25 cellular contexts compared by ENCODE assay signal in the genomic region with DNA sequence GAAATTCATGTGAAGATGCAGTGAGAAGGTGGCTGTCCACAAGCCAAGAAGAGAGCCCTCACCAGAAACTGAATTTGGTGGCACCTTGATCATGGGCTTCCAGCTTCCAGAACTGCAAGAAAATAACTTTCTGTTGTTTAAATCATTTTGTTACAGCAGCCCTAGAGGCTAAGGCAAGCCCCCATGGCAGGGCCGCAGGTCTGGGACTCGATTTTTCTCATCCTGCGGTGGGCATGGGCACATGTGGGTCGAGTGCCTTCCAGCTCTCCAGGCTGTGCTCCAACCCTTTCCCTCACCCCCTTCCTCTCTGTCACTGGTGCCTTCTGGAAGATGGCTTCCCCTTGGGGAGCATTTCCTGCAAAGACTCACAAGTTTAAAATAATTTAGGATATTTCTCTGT.
"Had no signal": no experiment of that assay in that cellular context is flagged by ENCODE, and none has a peak within 500 bp of the region (broad histone marks: within the 10 kb centered on the region; RNA-seq: fewer than 3 reads in every experiment).

No MANE protein-coding gene starts in this region.

- H3K4me3 Mint-ChIP-seq: activated CD4-positive, alpha-beta memory T cell treated with anti-CD3 and anti-CD28 coated beads for 36 hours; activated naive CD4-positive, alpha-beta T cell treated with anti-CD3 and anti-CD28 coated beads, Interleukin-2, amount 50 U/mL, for 24 hours; activated T-cell treated with anti-CD3 and anti-CD28 coated beads, Interleukin-2, amount 50 U/mL, for 4 hours; activated T-helper 17 cell treated with anti-CD3 and anti-CD28 coated beads, Interleukin-2, amount 50 U/mL, for 72 hours; central memory CD8-positive, alpha-beta T cell; effector memory CD8-positive, alpha-beta T cell; naive thymus-derived CD4-positive, alpha-beta T cell; T-helper 1 cell treated with Interleukin-12 subunit alpha and Interleukin-12 subunit beta and Interleukin-4 antibody, amounts not matched to agents 30 μg/mL and 1 μg/mL, for 36 hours had no signal

- H2AFZ ChIP-seq: parathyroid adenoma had no signal

- ATAC-seq: activated T-cell treated with anti-CD3 and anti-CD28 coated beads, Interleukin-2, amount 50 U/mL, for 4 hours; activated T-helper 17 cell treated with anti-CD3 and anti-CD28 coated beads, Interleukin-2, amount 50 U/mL, for 72 hours; effector memory CD8-positive, alpha-beta T cell; gastroesophageal sphincter; left colon; naive thymus-derived CD4-positive, alpha-beta T cell; right cardiac atrium had no signal

- H3K36me3 ChIP-seq: gastroesophageal sphincter, suprapubic skin, tibial nerve had no signal

- H3K4me1 Mint-ChIP-seq: activated T-helper 17 cell treated with anti-CD3 and anti-CD28 coated beads, Interleukin-2, amount 50 U/mL, for 72 hours; central memory CD8-positive, alpha-beta T cell had no signal

- H3K27ac Mint-ChIP-seq: activated CD4-positive, alpha-beta memory T cell treated with anti-CD3 and anti-CD28 coated beads for 36 hours; activated naive CD4-positive, alpha-beta T cell treated with anti-CD3 and anti-CD28 coated beads, Interleukin-2, amount 50 U/mL, for 24 hours; activated T-helper 17 cell treated with anti-CD3 and anti-CD28 coated beads, Interleukin-2, amount 50 U/mL, for 72 hours; effector memory CD8-positive, alpha-beta T cell; naive thymus-derived CD4-positive, alpha-beta T cell; T-helper 1 cell treated with Interleukin-12 subunit alpha and Interleukin-12 subunit beta and Interleukin-4 antibody, amounts not matched to agents 30 μg/mL and 1 μg/mL, for 36 hours had no signal

- H3K27me3 Mint-ChIP-seq: activated naive CD4-positive, alpha-beta T cell treated with anti-CD3 and anti-CD28 coated beads, Interleukin-2, amount 50 U/mL, for 24 hours; activated T-helper 17 cell treated with anti-CD3 and anti-CD28 coated beads, Interleukin-2, amount 50 U/mL, for 72 hours had no signal

- H3K79me2 ChIP-seq: parathyroid adenoma had no signal

- H3K27me3 ChIP-seq: dorsolateral prefrontal cortex, gastroesophageal sphincter, suprapubic skin, tibial nerve had no signal

- H3K4me1 ChIP-seq: gastroesophageal sphincter, parathyroid adenoma, suprapubic skin, tibial nerve had no signal

- H3K9me3 Mint-ChIP-seq: central memory CD8-positive, alpha-beta T cell; effector memory CD8-positive, alpha-beta T cell had no signal

- H3K27ac ChIP-seq: dorsolateral prefrontal cortex, gastroesophageal sphincter, parathyroid adenoma, suprapubic skin, tibial nerve, VCaP had no signal

- H3K4me3 ChIP-seq: dorsolateral prefrontal cortex, gastroesophageal sphincter, suprapubic skin, tibial nerve had no signal

- DNase-seq: activated CD4-positive, alpha-beta memory T cell treated with anti-CD3 and anti-CD28 coated beads for 36 hours; activated CD4-positive, alpha-beta T cell treated with anti-CD3 and anti-CD28 coated beads for 48 hours; activated gamma-delta T cell treated with Interleukin-2 at 50 U/mL for 16 hours; activated T-cell treated with anti-CD3 and anti-CD28 coated beads, Interleukin-2, amount 50 U/mL, for 4 hours; anterior cingulate cortex; dorsolateral prefrontal cortex; effector memory CD8-positive, alpha-beta T cell; erythroblast; hippocampal formation; left colon; midbrain; naive thymus-derived CD4-positive, alpha-beta T cell; right cardiac atrium; stimulated activated naive CD4-positive, alpha-beta T cell; SW 1271; T-helper 9 cell had no signal
